In genomic region chr14:68789002-68789797, GRCh38 we compare ENCODE assay signal across 8 cellular contexts. TPM values are rescaled to one million over a fixed set of nuclear protein-coding genes. Genes with fewer than 3 reads are reported as not detected.
DNase-seq lines count a peak whose midpoint lies in the region; ATAC-seq and TF ChIP-seq lines count a peak whose summit lies in the region.

No MANE protein-coding gene starts in this region.

- no peak for DNase-seq in AG04449 (ENCODE audit: low read depth, low spot score)
- peak; percentile 63 for DNase-seq in GM19238 (ENCODE audit: insufficient read length, low spot score)
- peak; percentile 48 for DNase-seq in NCI-H82 treated with DMSO at 0.1 percent for 48 hours (lab: John Stamatoyannopoulos, UW; ENCODE audit: unreplicated experiment)
- DNase-seq in activated CD8-positive, alpha-beta T cell treated with anti-CD3 and anti-CD28 coated beads for 36 hours, result peak; percentile 94
- peak; percentile 85 for DNase-seq in medulla oblongata (ENCODE audit: extremely low spot score)
- DNase-seq in stimulated activated CD4-positive, alpha-beta T cell treated with anti-CD3 and anti-CD28 coated beads, TNF-alpha, amount 100 ng/mL, for 48 hours (ENCODE audit: low read depth in 3 of 3), result peak; percentile 69 to 78 (median 73)
- no peak for DNase-seq in GOT3 (lab: John Stamatoyannopoulos, UW)

- peak; percentile 83 for TF ChIP-seq CTCF in AG04449 (IDR thresholded peaks at IDR 0.05; ENCODE audit: insufficient read depth, low read length, missing control alignments)
- peak; percentile 82 for TF ChIP-seq CTCF in activated CD8-positive, alpha-beta T cell treated with anti-CD3 and anti-CD28 coated beads for 36 hours (IDR thresholded peaks at IDR 0.05)

- intact Hi-C loops in activated CD8-positive, alpha-beta T cell treated with anti-CD3 and anti-CD28 coated beads for 36 hours (cut with micrococcal nuclease), result loop anchor here (5.0 to 10.0 kb wide), 3 partner anchors 72 to 504 kb away; no protein-coding TSS in a partner anchor

- peak overlapping the region; percentile 88 for H3K4me3 Mint-ChIP-seq in activated CD8-positive, alpha-beta T cell treated with anti-CD3 and anti-CD28 coated beads for 36 hours

- H3K27me3 ChIP-seq in ectodermal cell (ENCODE audit: control insufficient read depth, insufficient read depth, low read length, poor library complexity, severe bottlenecking), result no peaks in the 10 kb centered on the region

- peaks cover 2% of the 10 kb centered on the region for H3K9me3 Mint-ChIP-seq in activated CD8-positive, alpha-beta T cell treated with anti-CD3 and anti-CD28 coated beads for 36 hours

- H3K4me1 Mint-ChIP-seq in activated CD8-positive, alpha-beta T cell treated with anti-CD3 and anti-CD28 coated beads for 36 hours (ENCODE audit: low read depth), result peaks cover 53% of the 10 kb centered on the region

- peaks cover 13% of the 10 kb centered on the region for H3K4me1 ChIP-seq in ectodermal cell (ENCODE audit: control insufficient read depth, insufficient read depth, low read length)

- H3K27me3 Mint-ChIP-seq in activated CD8-positive, alpha-beta T cell treated with anti-CD3 and anti-CD28 coated beads for 36 hours, result no peaks in the 10 kb centered on the region

- H3K4me3 ChIP-seq in AG04449 (ENCODE audit: low read depth, low read length), result peak overlapping the region; percentile 99
- peak overlapping the region; percentile 95 for H3K4me3 ChIP-seq in ectodermal cell (ENCODE audit: insufficient read depth, low read depth, low read length)

- 73 to 75% methylated on average over 14 of the region's 14 CpGs for WGBS in ectodermal cell, 2 experiments

- peak; percentile 40 for ATAC-seq in activated CD8-positive, alpha-beta T cell treated with anti-CD3 and anti-CD28 coated beads for 36 hours

- peaks cover 32% of the 10 kb centered on the region for H3K36me3 ChIP-seq in ectodermal cell (ENCODE audit: control insufficient read depth, insufficient read depth, low read length)

- H3K36me3 Mint-ChIP-seq in activated CD8-positive, alpha-beta T cell treated with anti-CD3 and anti-CD28 coated beads for 36 hours (ENCODE audit: low read depth), result peaks cover 60% of the 10 kb centered on the region

- CTCF ChIA-PET in AG04449 (lab: Yijun Ruan, JAX), result interaction anchor here (0.6 to 6.8 kb wide), 41 partner anchors 9 to 905 kb away, joined by 3 to 61 read pairs (median 4); no protein-coding TSS in a partner anchor
- CTCF ChIA-PET in activated CD8-positive, alpha-beta T cell treated with anti-CD3 and anti-CD28 coated beads for 36 hours (lab: Charles Lee), result interaction anchor here (0.7 to 16.7 kb wide), 42 partner anchors 9 to 855 kb away, joined by 3 to 268 read pairs (median 4); no protein-coding TSS in a partner anchor

- peak overlapping the region; percentile 100 for H3K27ac Mint-ChIP-seq in activated CD8-positive, alpha-beta T cell treated with anti-CD3 and anti-CD28 coated beads for 36 hours

- H3K27ac ChIP-seq in ectodermal cell (ENCODE audit: insufficient read depth, low read depth, low read length, poor library complexity, severe bottlenecking), result peak overlapping the region; percentile 20

- H3K9me3 ChIP-seq in ectodermal cell (ENCODE audit: control insufficient read depth, low read length), result no peaks in the 10 kb centered on the region

- POLR2A ChIA-PET in AG04449 (lab: Yijun Ruan, JAX), result interaction anchor here (0.6 to 4.9 kb wide), 16 partner anchors 9 to 543 kb away, joined by 3 to 50 read pairs (median 4); no protein-coding TSS in a partner anchor
- POLR2A ChIA-PET in activated CD8-positive, alpha-beta T cell treated with anti-CD3 and anti-CD28 coated beads for 36 hours (lab: Charles Lee), result interaction anchor here (0.6 to 9.4 kb wide), 25 partner anchors 7 to 911 kb away, joined by 3 to 207 read pairs (median 4); no protein-coding TSS in a partner anchor

RNA-seq across cellular contexts. Expression of gene ZFP36L1, which starts 3.7 kb away (rescaled TPM):
- total RNA-seq in activated CD8-positive, alpha-beta T cell treated with anti-CD3 and anti-CD28 coated beads for 36 hours, result 10 to 100 TPM; 57.4 to 60.6 TPM
- polyA plus RNA-seq in ectodermal cell (2013, experiment 1 of 4), result 248 TPM
- polyA plus RNA-seq in ectodermal cell (2013, experiment 2 of 4), result 221 TPM
- polyA plus RNA-seq in ectodermal cell (2013, experiment 3 of 4), result 219 TPM
- 219 TPM for polyA plus RNA-seq in ectodermal cell (2013, experiment 4 of 4)

Comparison
In these comparisons a context has a peak if more than half of its experiments do, and no peak if none do; other contexts are left out.
1. DNase-seq: peak in GM19238 (single experiment), NCI-H82 treated with DMSO at 0.1 percent for 48 hours (single experiment), activated CD8-positive, alpha-beta T cell treated with anti-CD3 and anti-CD28 coated beads for 36 hours (single experiment), medulla oblongata (single experiment) and stimulated activated CD4-positive, alpha-beta T cell treated with anti-CD3 and anti-CD28 coated beads, TNF-alpha, amount 100 ng/mL, for 48 hours (3 of 3); none in AG04449 (single experiment) and GOT3 (single experiment).